Comparison of ENCODE assay signal across 18 cellular contexts in the genomic region with DNA sequence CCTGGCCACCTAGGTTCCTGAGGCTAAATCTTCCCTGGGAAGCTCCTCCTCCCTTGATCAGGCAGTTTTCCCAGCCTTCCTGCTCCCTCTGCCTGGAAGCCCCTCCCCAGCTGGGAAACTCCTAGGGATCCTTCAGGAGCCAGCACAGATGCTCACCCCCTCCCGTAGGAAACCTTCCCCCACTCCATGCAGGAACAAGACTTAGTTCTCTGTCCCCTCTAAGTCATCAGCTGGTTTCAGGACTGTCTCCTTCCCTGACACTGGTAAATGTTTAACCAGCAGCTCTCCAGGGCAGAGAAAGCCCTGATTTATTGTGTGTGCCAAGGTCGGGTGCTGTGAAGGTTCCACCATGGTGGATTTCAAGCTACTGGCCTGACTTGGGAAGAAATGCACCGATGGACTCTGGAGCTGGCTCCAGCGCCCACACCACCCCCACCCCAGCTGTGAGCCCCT. TPM values are rescaled to one million over a fixed set of nuclear protein-coding genes. Genes with fewer than 3 reads are reported as not detected.
A peak's percentile ranks its signal among the peaks of the same experiment; 100 is the strongest.
DNase-seq lines count a peak whose midpoint lies in the region; ATAC-seq, FAIRE-seq and TF ChIP-seq lines count a peak whose summit lies in the region.
"Had no signal": no experiment of that assay in that cellular context is flagged by ENCODE, and none has a peak within 500 bp of the region (broad histone marks: within the 10 kb centered on the region; RNA-seq: fewer than 3 reads in every experiment).

No MANE protein-coding gene starts in this region.

- WGBS in A549 (ENCODE audit: missing lambda C conversion rate), result 0% methylated on average over 2 of the region's 4 CpGs
- WGBS in body of pancreas, 2 donors, result 0 to 13% methylated on average over 2 to 3 of the region's 4 CpGs
- 43% methylated on average over 1 of the region's 4 CpGs for WGBS in right lobe of liver (ENCODE audit: insufficient coverage, low coverage, low lambda C conversion rate, missing lambda C conversion rate)

- H3K4me1 ChIP-seq in A549 (peaks cover 33% of the 10 kb centered on the region), body of pancreas (peaks cover 15% of the 10 kb centered on the region), right lobe of liver (peaks cover 0 to 14% (median 4%) of the 10 kb centered on the region in 4 donors)

- intact Hi-C loops in body of pancreas (cut with DNase I) (no loop called here), right lobe of liver (cut with DNase I) (no loop called here)

- no peak for FAIRE-seq in A549 (lab: Jason Lieb, UNC)
- FAIRE-seq: endometrium had no signal

- H3K27me3 ChIP-seq in body of pancreas (no peaks in the 10 kb centered on the region), right lobe of liver (no peaks in the 10 kb centered on the region)
- H3K27me3 ChIP-seq: Peyer's patch had no signal

- no peaks in the 10 kb centered on the region for H3K9me3 ChIP-seq in A549
- no peaks in the 10 kb centered on the region for H3K9me3 ChIP-seq in body of pancreas
- no peaks in the 10 kb centered on the region for H3K9me3 ChIP-seq in right lobe of liver
- H3K9me3 ChIP-seq: lower lobe of right lung, Peyer's patch had no signal

- H3K27ac ChIP-seq in A549, result peak overlapping the region; percentile 59 to 81
- peak overlapping the region in 2 of 4 donors; percentile 15 to 33 for H3K27ac ChIP-seq in body of pancreas
- peak overlapping the region in 1 of 3 donors; percentile 32 for H3K27ac ChIP-seq in right lobe of liver
- H3K27ac ChIP-seq: lower lobe of right lung had no signal

- TF ChIP-seq RAD21 in A549 (conservative IDR thresholded peaks at IDR 0.05 in 1 of 2, IDR thresholded peaks at IDR 0.05 in 1 of 2), result no peak

- H3K4me3 ChIP-seq in A549 (no peak overlapping the region), body of pancreas (no peak overlapping the region), right lobe of liver (no peak overlapping the region)
- H3K4me3 ChIP-seq: lower lobe of right lung, Peyer's patch had no signal

- no peak for TF ChIP-seq CTCF in A549 (IDR thresholded peaks at IDR 0.05)
- no peak for TF ChIP-seq CTCF in body of pancreas (IDR thresholded peaks at IDR 0.05)
- TF ChIP-seq CTCF in right lobe of liver (IDR thresholded peaks at IDR 0.05), result no peak
- no peak for TF ChIP-seq CTCF in GM20000 (IDR thresholded peaks at IDR 0.05; ENCODE audit: extremely low read depth, missing control alignments)

- H3K4me2 ChIP-seq in A549, result peak overlapping the region; percentile 58

- ATAC-seq in A549, result peak; percentile 31 to 65; a peak in 3 of 6 replicates
- ATAC-seq in HG03342 (IDR thresholded peaks at IDR 0.05; ENCODE audit: unreplicated experiment), result peak; percentile 37
- ATAC-seq in body of pancreas, result peak; percentile 69
- ATAC-seq in right lobe of liver, result peak; percentile 76 to 87 (median 85)
- ATAC-seq: activated T-cell treated with anti-CD3 and anti-CD28 coated beads, Interleukin-2, amount 50 U/mL, for 72 hours; lower lobe of right lung; stimulated activated naive CD8-positive, alpha-beta T cell treated with anti-CD3 and anti-CD28 coated beads, Interleukin-15, Interleukin-2, amounts not matched to agents 100 U/mL and 50 U/mL, for 24 hours had no signal

- POLR2A ChIA-PET in A549 (lab: Yijun Ruan, JAX), result interaction anchor here (0.6 kb wide), 1 partner anchor 351 kb away, joined by 4 read pairs; no protein-coding TSS in a partner anchor

- TF ChIP-seq POLR2A in A549 (IDR thresholded peaks at IDR 0.05; ENCODE audit: low read length), result no peak
- TF ChIP-seq POLR2A in body of pancreas (IDR thresholded peaks at IDR 0.05), result no peak
- no peak for TF ChIP-seq POLR2A in right lobe of liver (IDR thresholded peaks at IDR 0.05)

- CTCF ChIA-PET in A549 (lab: Yijun Ruan, JAX), result interaction anchor here (4.4 kb wide), 1 partner anchor 9 kb away, joined by 38 read pairs; no protein-coding TSS in a partner anchor

- H3K36me3 ChIP-seq in body of pancreas (replicated peaks in 1 of 2; ENCODE audit: insufficient read depth in 1 of 2, low read depth in 2 of 2) (peaks cover 0 to 2% of the 10 kb centered on the region in 2 donors), right lobe of liver (no peaks in the 10 kb centered on the region)
- H3K36me3 ChIP-seq: lower lobe of right lung, Peyer's patch had no signal

- DNase-seq in A549 (ENCODE audit: low read depth in 1 of 2, low spot score in 1 of 2) (peak; percentile 20 to 30), body of pancreas (peak in 3 of 4 donors; percentile 45 to 56 (median 49)), right lobe of liver (peak in 1 of 3 donors; percentile 56), NCI-H345 treated with DMSO at 0.1 percent for 48 hours (lab: John Stamatoyannopoulos, UW; ENCODE audit: unreplicated experiment) (no peak), T1000 (lab: John Stamatoyannopoulos, UW) (no peak), anterior cingulate cortex (lab: John Stamatoyannopoulos, UW) (no peak), GM20000 (ENCODE audit: low spot score) (no peak)
- DNase-seq: activated CD4-positive, alpha-beta T cell treated with anti-CD3 and anti-CD28 coated beads, Interleukin-2, amount 50 U/mL, for 48 hours; activated T-cell treated with anti-CD3 and anti-CD28 coated beads, Interleukin-2, amount 50 U/mL, for 72 hours; CD4-positive, CD25-positive, alpha-beta regulatory T cell; lower lobe of right lung; MV-4-11; NCI-H2029 treated with DMSO at 0.1 percent for 48 hours; stimulated activated naive CD8-positive, alpha-beta T cell treated with anti-CD3 and anti-CD28 coated beads, Interleukin-15, Interleukin-2, amounts not matched to agents 100 U/mL and 50 U/mL, for 24 hours had no signal

- TF ChIP-seq EP300 in A549 (IDR thresholded peaks at IDR 0.05), result no peak

TF ChIP-seq in A549, 52 proteins besides CTCF, POLR2A, EP300 and RAD21:
- TF ChIP-seq RARB (CRISPR knock-in tag; IDR thresholded peaks at IDR 0.05) (no peak), RNF2 (IDR thresholded peaks at IDR 0.05; ENCODE audit: borderline replicate concordance, low read depth) (no peak), JUN (IDR thresholded peaks at IDR 0.05) (no peak), CEBPB (IDR thresholded peaks at IDR 0.05) (no peak), HDAC2 (IDR thresholded peaks at IDR 0.05) (no peak), MYC (IDR thresholded peaks at IDR 0.05; ENCODE audit: borderline replicate concordance, low read length) (no peak), USF2 (IDR thresholded peaks at IDR 0.05) (no peak), ZNF302 (CRISPR knock-in tag; IDR thresholded peaks at IDR 0.05) (no peak), MAFK (IDR thresholded peaks at IDR 0.05; ENCODE audit: partially characterized antibody) (no peak), ESRRA (IDR thresholded peaks at IDR 0.05; ENCODE audit: borderline replicate concordance, low read length) (no peak), TP53 (CRISPR knock-in tag; IDR thresholded peaks at IDR 0.05) (no peak)

RNA-seq across cellular contexts. Expression of gene TTC39A, which starts 25.0 kb away (rescaled TPM):
- polyA plus RNA-seq in A549 (2011; rRNA removed) (6.2 TPM in 2 replicates), A549 (2017; fragmentation: RNase III; extraction: RNeasy Plus Mini Kit Qiagen cat#74134 plus additional on column Dnase treatment) (1.4 to 2.0 TPM (median 1.7 TPM) in 3 replicates)
- polyA plus RNA-seq in A549 (2012; cell fraction: cytosol; rRNA removed), result 1.6 and 2.0 TPM in 2 replicates
- polyA plus RNA-seq in A549 (2012; cell fraction: nucleus; rRNA removed), result 1.4 and 1.7 TPM in 2 replicates
- 9.5 and 11.5 TPM in 2 replicates for polyA minus RNA-seq in A549 (2011; rRNA and poly(A)+ RNA removed)
- total RNA-seq in body of pancreas (10 to 100 TPM in 1 of 2 donors, 1 to 10 TPM in 1; 7.9 to 21.3 TPM), right lobe of liver (1 to 10 TPM in 5 of 6 experiments, under 1 TPM in 1; 0.34 to 8.5 (median 3.4) TPM)
- total RNA-seq: CD4-positive, CD25-positive, alpha-beta regulatory T cell had no signal
- polyA plus RNA-seq: IgD-negative memory B cell had no signal

Comparison
In these comparisons a context has a peak if more than half of its experiments do, and no peak if none do; other contexts are left out.
1. DNase-seq: peak in A549 (2 of 2) and body of pancreas (3 of 4); none in NCI-H345 treated with DMSO at 0.1 percent for 48 hours (single experiment), T1000 (single experiment), anterior cingulate cortex (0 of 58) and GM20000 (single experiment).
2. Peak in every context shown above with its lines, with median percentiles within 50 percentile points of each other: ATAC-seq.